ENCODE assay signal across 18 cellular contexts in genomic region chr12:111267171-111267570, GRCh38.
DNase-seq lines count a peak whose midpoint lies in the region; ATAC-seq and TF ChIP-seq lines count a peak whose summit lies in the region.
"Had no signal": no experiment of that assay in that cellular context is flagged by ENCODE, and none has a peak within 500 bp of the region (broad histone marks: within the 10 kb centered on the region; RNA-seq: fewer than 3 reads in every experiment).

No MANE protein-coding gene starts in this region.

- H3K4me1 Mint-ChIP-seq in nephron = peaks cover 30% of the 10 kb centered on the region
- H3K4me1 Mint-ChIP-seq in activated naive CD8-positive, alpha-beta T cell treated with anti-CD3 and anti-CD28 coated beads for 36 hours = no peaks in the 10 kb centered on the region
- H3K4me1 Mint-ChIP-seq: CD8-positive, alpha-beta memory T cell; GM23338 had no signal

- DNase-seq in left ventricle myocardium superior (no peak), Right ventricle myocardium inferior (ENCODE audit: missing footprints) (no peak), SK-MEL-5 (ENCODE audit: low read depth, low spot score) (peak; percentile 83), left colon (no peak)
- DNase-seq in activated naive CD8-positive, alpha-beta T cell treated with anti-CD3 and anti-CD28 coated beads for 36 hours = no peak
- DNase-seq: 8988T; C1 segment of cervical spinal cord; Caco-2; CD4-positive, CD25-positive, alpha-beta regulatory T cell; CD8-positive, alpha-beta memory T cell; DMS153; DMS79; GDM1; HCEC 1CT had no signal

- ATAC-seq in left ventricle myocardium superior (peak; percentile 28), Right ventricle myocardium inferior (no peak), left colon (no peak), HG03457 (IDR thresholded peaks at IDR 0.05; ENCODE audit: unreplicated experiment) (no peak), GM18858 (IDR thresholded peaks at IDR 0.05; ENCODE audit: unreplicated experiment) (no peak)
- ATAC-seq: GM23338 had no signal

- no peak overlapping the region for H3K4me3 Mint-ChIP-seq in nephron
- H3K4me3 Mint-ChIP-seq in activated naive CD8-positive, alpha-beta T cell treated with anti-CD3 and anti-CD28 coated beads for 36 hours = no peak overlapping the region
- H3K4me3 Mint-ChIP-seq: CD4-positive, CD25-positive, alpha-beta regulatory T cell; CD8-positive, alpha-beta memory T cell; GM23338 had no signal

- no peaks in the 10 kb centered on the region for H3K36me3 Mint-ChIP-seq in nephron (ENCODE audit: low read depth)
- no peaks in the 10 kb centered on the region for H3K36me3 Mint-ChIP-seq in activated naive CD8-positive, alpha-beta T cell treated with anti-CD3 and anti-CD28 coated beads for 36 hours
- H3K36me3 Mint-ChIP-seq: CD4-positive, CD25-positive, alpha-beta regulatory T cell; CD8-positive, alpha-beta memory T cell had no signal

- no peaks in the 10 kb centered on the region for H3K9me3 Mint-ChIP-seq in nephron
- no peaks in the 10 kb centered on the region for H3K9me3 Mint-ChIP-seq in activated naive CD8-positive, alpha-beta T cell treated with anti-CD3 and anti-CD28 coated beads for 36 hours
- H3K9me3 Mint-ChIP-seq: CD4-positive, CD25-positive, alpha-beta regulatory T cell; CD8-positive, alpha-beta memory T cell; GM23338 had no signal

- TF ChIP-seq CTCF in nephron (IDR thresholded peaks at IDR 0.05; ENCODE audit: unreplicated experiment in 3 of 3) = no peak

- peaks cover 10% of the 10 kb centered on the region for H3K27me3 Mint-ChIP-seq in nephron (ENCODE audit: low read depth)
- peaks cover 3% of the 10 kb centered on the region for H3K27me3 Mint-ChIP-seq in activated naive CD8-positive, alpha-beta T cell treated with anti-CD3 and anti-CD28 coated beads for 36 hours

- H3K27ac Mint-ChIP-seq in nephron = peak overlapping the region; percentile 14 to 69 (median 66)
- no peak overlapping the region for H3K27ac Mint-ChIP-seq in activated naive CD8-positive, alpha-beta T cell treated with anti-CD3 and anti-CD28 coated beads for 36 hours
- H3K27ac Mint-ChIP-seq: CD4-positive, CD25-positive, alpha-beta regulatory T cell; CD8-positive, alpha-beta memory T cell; GM23338 had no signal

- intact Hi-C loops in left ventricle myocardium superior (cut with micrococcal nuclease) (no loop called here), Right ventricle myocardium inferior (cut with DNase I) (no loop called here), left colon (cut with DNase I, micrococcal nuclease) (no loop called here)

- in situ Hi-C loops in SK-MEL-5 (cut with HindIII; ENCODE audit: low pct_unique_long_range_greater_than_20kb, low sequenced_read_pairs) = no loop called here
